In genomic region chr3:42803800-42804112, GRCh38 we compare ENCODE assay signal across 8 cellular contexts. TPM values are rescaled to one million over a fixed set of nuclear protein-coding genes. Genes with fewer than 3 reads are reported as not detected.
DNase-seq lines count a peak whose midpoint lies in the region; ATAC-seq and TF ChIP-seq lines count a peak whose summit lies in the region.

No MANE protein-coding gene starts in this region.

- POLR2A ChIA-PET in activated CD8-positive, alpha-beta T cell treated with anti-CD3 and anti-CD28 coated beads, Interleukin-2, amount 10 ng/mL, durations not matched to agents 7 days and 5 days (lab: Charles Lee): no interaction called here

- H3K27me3 ChIP-seq in foreskin keratinocyte (no peaks in the 10 kb centered on the region), osteoblast (ENCODE audit: insufficient read depth, low read length) (peaks cover 3% of the 10 kb centered on the region)

- peaks cover 26 to 36% (median 35%) of the 10 kb centered on the region in 3 donors for H3K4me1 Mint-ChIP-seq in IgD-negative memory B cell
- peaks cover 47% of the 10 kb centered on the region for H3K4me1 Mint-ChIP-seq in activated CD8-positive, alpha-beta T cell treated with anti-CD3 and anti-CD28 coated beads, Interleukin-2, amount 10 ng/mL, durations not matched to agents 7 days and 5 days (ENCODE audit: low read depth)

- TF ChIP-seq CTCF in foreskin keratinocyte (conservative IDR thresholded peaks at IDR 0.05): no peak
- TF ChIP-seq CTCF in osteoblast (IDR thresholded peaks at IDR 0.05; ENCODE audit: extremely low read depth, low read depth, low read length): no peak

- peaks cover 50% of the 10 kb centered on the region for H3K79me2 ChIP-seq in osteoblast (ENCODE audit: insufficient read depth, low read length)

- peak overlapping the region; percentile 96 for H3K4me3 ChIP-seq in osteoblast (ENCODE audit: insufficient read depth, low read length)

- no peaks in the 10 kb centered on the region for H3K36me3 ChIP-seq in osteoblast (ENCODE audit: insufficient read depth, low read length)

- peak overlapping the region; percentile 96 for H2AFZ ChIP-seq in osteoblast (ENCODE audit: low read length)

- peak overlapping the region; percentile 99 for H3K4me2 ChIP-seq in osteoblast (ENCODE audit: insufficient read depth, low read length)

- H3K9me3 ChIP-seq in osteoblast (ENCODE audit: low read depth, low read length): no peaks in the 10 kb centered on the region

- CTCF ChIA-PET in activated CD8-positive, alpha-beta T cell treated with anti-CD3 and anti-CD28 coated beads, Interleukin-2, amount 10 ng/mL, durations not matched to agents 7 days and 5 days (lab: Charles Lee): interaction anchor here (0.7 to 1.1 kb wide), 4 partner anchors 10 to 24 kb away, joined by 4 to 7 read pairs (median 5); no protein-coding TSS in a partner anchor

- peak overlapping the region; percentile 87 for H3K27ac ChIP-seq in foreskin keratinocyte
- peak overlapping the region; percentile 88 for H3K27ac ChIP-seq in osteoblast (ENCODE audit: low read depth, low read length)

- no peaks in the 10 kb centered on the region for H3K9me3 Mint-ChIP-seq in IgD-negative memory B cell
- no peaks in the 10 kb centered on the region for H3K9me3 Mint-ChIP-seq in activated CD8-positive, alpha-beta T cell treated with anti-CD3 and anti-CD28 coated beads, Interleukin-2, amount 10 ng/mL, durations not matched to agents 7 days and 5 days (ENCODE audit: insufficient read depth)

- ATAC-seq in GM21619 (IDR thresholded peaks at IDR 0.05; ENCODE audit: unreplicated experiment) (peak; percentile 25), foreskin keratinocyte (peak; percentile 39)
- peak; percentile 40 for ATAC-seq in activated CD8-positive, alpha-beta T cell treated with anti-CD3 and anti-CD28 coated beads, Interleukin-2, amount 10 ng/mL, durations not matched to agents 7 days and 5 days

- H3K4me1 ChIP-seq in foreskin keratinocyte (peaks cover 19% of the 10 kb centered on the region), osteoblast (ENCODE audit: insufficient read depth, low read length) (peaks cover 21% of the 10 kb centered on the region)

- peaks cover 7% of the 10 kb centered on the region for H4K20me1 ChIP-seq in osteoblast (ENCODE audit: insufficient read depth, low read length)

- peak overlapping the region; percentile 92 to 99 (median 97) for H3K4me3 Mint-ChIP-seq in IgD-negative memory B cell
- peak overlapping the region; percentile 97 for H3K4me3 Mint-ChIP-seq in activated CD8-positive, alpha-beta T cell treated with anti-CD3 and anti-CD28 coated beads, Interleukin-2, amount 10 ng/mL, durations not matched to agents 7 days and 5 days

- H3K27ac Mint-ChIP-seq in IgD-negative memory B cell: peak overlapping the region; percentile 90 to 95 (median 91)
- H3K27ac Mint-ChIP-seq in activated CD8-positive, alpha-beta T cell treated with anti-CD3 and anti-CD28 coated beads, Interleukin-2, amount 10 ng/mL, durations not matched to agents 7 days and 5 days: peak overlapping the region; percentile 94

- DNase-seq in NCI-H1092 treated with DMSO at 0.1 percent for 48 hours (lab: John Stamatoyannopoulos, UW) (peak; percentile 26), NCI-H1092 (lab: John Stamatoyannopoulos, UW) (no peak), foreskin keratinocyte (peak in 1 of 2 donors; percentile 44), osteoblast (ENCODE audit: insufficient read length, low spot score, missing footprints) (no peak), NCI-H748 treated with DMSO at 0.1 percent for 48 hours (lab: John Stamatoyannopoulos, UW) (no peak)
- DNase-seq in activated CD8-positive, alpha-beta T cell treated with anti-CD3 and anti-CD28 coated beads, Interleukin-2, amount 10 ng/mL, durations not matched to agents 7 days and 5 days: peak; percentile 48

- no peaks in the 10 kb centered on the region for H3K36me3 Mint-ChIP-seq in IgD-negative memory B cell
- peaks cover 6% of the 10 kb centered on the region for H3K36me3 Mint-ChIP-seq in activated CD8-positive, alpha-beta T cell treated with anti-CD3 and anti-CD28 coated beads, Interleukin-2, amount 10 ng/mL, durations not matched to agents 7 days and 5 days (ENCODE audit: low read depth)

- peaks cover 9% of the 10 kb centered on the region for H3K27me3 Mint-ChIP-seq in IgD-negative memory B cell
- peaks cover 16% of the 10 kb centered on the region for H3K27me3 Mint-ChIP-seq in activated CD8-positive, alpha-beta T cell treated with anti-CD3 and anti-CD28 coated beads, Interleukin-2, amount 10 ng/mL, durations not matched to agents 7 days and 5 days (ENCODE audit: low read depth)

RNA-seq across cellular contexts. Expression of gene HIGD1A, which starts 0.5 kb away (rescaled TPM):
- polyA plus RNA-seq in IgD-negative memory B cell (66.7 TPM), foreskin keratinocyte (183 and 201 TPM in 2 replicates)
- 10 to 100 TPM; 55.3 to 57.9 TPM for total RNA-seq in activated CD8-positive, alpha-beta T cell treated with anti-CD3 and anti-CD28 coated beads, Interleukin-2, amount 10 ng/mL, durations not matched to agents 7 days and 5 days
- total RNA-seq in foreskin keratinocyte (236 and 243 TPM in 2 replicates), osteoblast (86.6 and 88.3 TPM in 2 replicates)

RNA-seq across cellular contexts. Expression of gene ACKR2, which starts 5.5 kb away (rescaled TPM):
- polyA plus RNA-seq in IgD-negative memory B cell: not detected
- 1 to 10 TPM; 2.3 to 2.8 TPM for total RNA-seq in activated CD8-positive, alpha-beta T cell treated with anti-CD3 and anti-CD28 coated beads, Interleukin-2, amount 10 ng/mL, durations not matched to agents 7 days and 5 days
- total RNA-seq in foreskin keratinocyte: 0.20 and 0.21 TPM in 2 replicates
- polyA plus RNA-seq in foreskin keratinocyte: 0.04 and 0.11 TPM in 2 replicates
- total RNA-seq in osteoblast: under 0.01 TPM in 1 of 2 replicates, not detected in the other

RNA-seq across cellular contexts. Expression of gene CCDC13, which starts 30.7 kb away (rescaled TPM):
- 1.1 TPM for polyA plus RNA-seq in IgD-negative memory B cell
- under 1 TPM in 1 of 2 experiments, not detected in 1; 0.63 TPM for total RNA-seq in activated CD8-positive, alpha-beta T cell treated with anti-CD3 and anti-CD28 coated beads, Interleukin-2, amount 10 ng/mL, durations not matched to agents 7 days and 5 days
- total RNA-seq in foreskin keratinocyte: 0.32 TPM in 1 of 2 replicates, not detected in the other
- 0.18 and 0.25 TPM in 2 replicates for polyA plus RNA-seq in foreskin keratinocyte
- 0.72 and 0.88 TPM in 2 replicates for total RNA-seq in osteoblast

Comparison
In these comparisons a context has a peak if more than half of its experiments do, and no peak if none do; other contexts are left out.
1. DNase-seq: peak in NCI-H1092 treated with DMSO at 0.1 percent for 48 hours (single experiment) and activated CD8-positive, alpha-beta T cell treated with anti-CD3 and anti-CD28 coated beads, Interleukin-2, amount 10 ng/mL, durations not matched to agents 7 days and 5 days (single experiment); none in NCI-H1092 (single experiment), osteoblast (single experiment) and NCI-H748 treated with DMSO at 0.1 percent for 48 hours (single experiment).
2. Peak in every context shown above with its lines, with median percentiles within 50 percentile points of each other: ATAC-seq.